ENCODE assay signal across 1 cellular context in genomic region chr16:88560722-88561484, GRCh38.
TF ChIP-seq lines count a peak whose summit lies in the region.

No MANE protein-coding gene starts in this region.

TF ChIP-seq in HepG2, 621 proteins besides CTCF, POLR2A, EP300 and RAD21 (continued from another document and continues in another):
- TF ChIP-seq RERE (CRISPR knock-in tag; IDR thresholded peaks at IDR 0.05; ENCODE audit: low read depth): peak; percentile 81
- TF ChIP-seq SCMH1 (CRISPR knock-in tag; IDR thresholded peaks at IDR 0.05; ENCODE audit: borderline replicate concordance): peak; percentile 87; the same call in 1 of the 2 replicates
- peak; percentile 98 for TF ChIP-seq THRA (CRISPR knock-in tag; IDR thresholded peaks at IDR 0.05; ENCODE audit: borderline replicate concordance)
- peak; percentile 99 for TF ChIP-seq MED13 (CRISPR knock-in tag; IDR thresholded peaks at IDR 0.05)
- TF ChIP-seq ZBTB21 (CRISPR knock-in tag; IDR thresholded peaks at IDR 0.05): peak; percentile 94
- peak; percentile 92 for TF ChIP-seq BCL6 (CRISPR knock-in tag; IDR thresholded peaks at IDR 0.05)
- TF ChIP-seq FLYWCH1 (CRISPR knock-in tag; IDR thresholded peaks at IDR 0.05): peak; percentile 99
- peak; percentile 78 for TF ChIP-seq MAFG (CRISPR knock-in tag; IDR thresholded peaks at IDR 0.05)
- TF ChIP-seq ZFP90 (CRISPR knock-in tag; IDR thresholded peaks at IDR 0.05; ENCODE audit: borderline replicate concordance): peak; percentile 99
- TF ChIP-seq PRPF4 (IDR thresholded peaks at IDR 0.05; ENCODE audit: low read depth, low read length, poor library complexity, severe bottlenecking): no peak
- peak; percentile 89 for TF ChIP-seq SP4 (CRISPR knock-in tag; IDR thresholded peaks at IDR 0.05)
- peak; percentile 99 for TF ChIP-seq GPN1 (CRISPR knock-in tag; IDR thresholded peaks at IDR 0.05; ENCODE audit: borderline replicate concordance)
- peak; percentile 97; the same call in 1 of the 2 replicates for TF ChIP-seq ZNF484 (CRISPR knock-in tag; IDR thresholded peaks at IDR 0.05; ENCODE audit: borderline replicate concordance, low read depth)
- peak; percentile 99 for TF ChIP-seq MIER2 (CRISPR knock-in tag; IDR thresholded peaks at IDR 0.05)
- peak; percentile 81; the same call in 1 of the 2 replicates for TF ChIP-seq DMAP1 (CRISPR knock-in tag; IDR thresholded peaks at IDR 0.05)
- peak; percentile 99 for TF ChIP-seq KLF15 (CRISPR knock-in tag; IDR thresholded peaks at IDR 0.05; ENCODE audit: borderline replicate concordance)
- peak; percentile 98 for TF ChIP-seq ZNF850 (CRISPR knock-in tag; conservative IDR thresholded peaks at IDR 0.05)
- peak; percentile 78; the same call in 1 of the 2 replicates for TF ChIP-seq ZNF646 (CRISPR knock-in tag; IDR thresholded peaks at IDR 0.05)
- TF ChIP-seq MXD1 (CRISPR knock-in tag; IDR thresholded peaks at IDR 0.05): peak; percentile 99
- TF ChIP-seq SP2 (CRISPR knock-in tag; IDR thresholded peaks at IDR 0.05): peak; percentile 63
- peak; percentile 79; the same call in 1 of the 2 replicates for TF ChIP-seq ARID2 (CRISPR knock-in tag; IDR thresholded peaks at IDR 0.05; ENCODE audit: borderline replicate concordance)
- peak; percentile 97 for TF ChIP-seq ZHX1 (CRISPR knock-in tag; IDR thresholded peaks at IDR 0.05; ENCODE audit: low read depth)
- peak; percentile 92; the same call in 1 of the 2 replicates for TF ChIP-seq MTF2 (CRISPR knock-in tag; IDR thresholded peaks at IDR 0.05; ENCODE audit: borderline replicate concordance)
- TF ChIP-seq ZBTB20 (CRISPR knock-in tag; IDR thresholded peaks at IDR 0.05; ENCODE audit: borderline replicate concordance, low read depth): peak; percentile 99; the same call in 1 of the 2 replicates
- TF ChIP-seq CEBPG (CRISPR knock-in tag; IDR thresholded peaks at IDR 0.05): peak; percentile 73
- no peak for TF ChIP-seq NR2F6 (IDR thresholded peaks at IDR 0.05)
- TF ChIP-seq NR2F6 (CRISPR knock-in tag; IDR thresholded peaks at IDR 0.05): peak; percentile 85
- TF ChIP-seq ZSCAN9 (CRISPR knock-in tag; IDR thresholded peaks at IDR 0.05; ENCODE audit: borderline replicate concordance): peak; percentile 100
- TF ChIP-seq ZNF598 (CRISPR knock-in tag; IDR thresholded peaks at IDR 0.05; ENCODE audit: borderline replicate concordance): no peak
- peak; percentile 71 for TF ChIP-seq ZNF609 (CRISPR knock-in tag; IDR thresholded peaks at IDR 0.05; ENCODE audit: borderline replicate concordance)
- TF ChIP-seq HDAC1 (CRISPR knock-in tag; IDR thresholded peaks at IDR 0.05): peak; percentile 85
- TF ChIP-seq ZNF343 (CRISPR knock-in tag; IDR thresholded peaks at IDR 0.05): peak; percentile 96
- TF ChIP-seq ZMAT3 (CRISPR knock-in tag; conservative IDR thresholded peaks at IDR 0.05): peak; percentile 100
